Comparison of ENCODE assay signal across 1 cellular context in genomic region chr5:172494630-172495505, GRCh38.
TF ChIP-seq lines count a peak whose summit lies in the region.

No MANE protein-coding gene starts in this region.

TF ChIP-seq in HepG2, 621 proteins besides CTCF, POLR2A, EP300 and RAD21 (continued from another document):
- TF ChIP-seq, protein P1, sequence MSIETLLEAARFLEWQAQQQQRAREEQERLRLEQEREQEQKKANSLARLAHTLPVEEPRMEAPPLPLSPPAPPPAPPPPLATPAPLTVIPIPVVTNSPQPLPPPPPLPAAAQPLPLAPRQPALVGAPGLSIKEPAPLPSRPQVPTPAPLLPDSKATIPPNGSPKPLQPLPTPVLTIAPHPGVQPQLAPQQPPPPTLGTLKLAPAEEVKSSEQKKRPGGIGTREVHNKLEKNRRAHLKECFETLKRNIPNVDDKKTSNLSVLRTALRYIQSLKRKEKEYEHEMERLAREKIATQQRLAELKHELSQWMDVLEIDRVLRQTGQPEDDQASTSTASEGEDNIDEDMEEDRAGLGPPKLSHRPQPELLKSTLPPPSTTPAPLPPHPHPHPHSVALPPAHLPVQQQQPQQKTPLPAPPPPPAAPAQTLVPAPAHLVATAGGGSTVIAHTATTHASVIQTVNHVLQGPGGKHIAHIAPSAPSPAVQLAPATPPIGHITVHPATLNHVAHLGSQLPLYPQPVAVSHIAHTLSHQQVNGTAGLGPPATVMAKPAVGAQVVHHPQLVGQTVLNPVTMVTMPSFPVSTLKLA (IDR thresholded peaks at IDR 0.05), result peak; percentile 44; the same call in 1 of the 2 replicates
- TF ChIP-seq PRDM10 (CRISPR knock-in tag; IDR thresholded peaks at IDR 0.05; ENCODE audit: low read depth) (no peak), HOMEZ (CRISPR knock-in tag; IDR thresholded peaks at IDR 0.05; ENCODE audit: low read depth) (no peak)
- TF ChIP-seq, protein P2, sequence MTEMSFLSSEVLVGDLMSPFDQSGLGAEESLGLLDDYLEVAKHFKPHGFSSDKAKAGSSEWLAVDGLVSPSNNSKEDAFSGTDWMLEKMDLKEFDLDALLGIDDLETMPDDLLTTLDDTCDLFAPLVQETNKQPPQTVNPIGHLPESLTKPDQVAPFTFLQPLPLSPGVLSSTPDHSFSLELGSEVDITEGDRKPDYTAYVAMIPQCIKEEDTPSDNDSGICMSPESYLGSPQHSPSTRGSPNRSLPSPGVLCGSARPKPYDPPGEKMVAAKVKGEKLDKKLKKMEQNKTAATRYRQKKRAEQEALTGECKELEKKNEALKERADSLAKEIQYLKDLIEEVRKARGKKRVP (CRISPR knock-in tag; IDR thresholded peaks at IDR 0.05), result no peak
